In genomic region chr15:55872471-55872870, GRCh38 we compare ENCODE assay signal across 25 cellular contexts.
DNase-seq lines count a peak whose midpoint lies in the region; ATAC-seq and TF ChIP-seq lines count a peak whose summit lies in the region.
"Had no signal": no experiment of that assay in that cellular context is flagged by ENCODE, and none has a peak within 500 bp of the region (broad histone marks: within the 10 kb centered on the region; RNA-seq: fewer than 3 reads in every experiment).

No MANE protein-coding gene starts in this region.

- H3K27ac Mint-ChIP-seq in endodermal cell = no peak overlapping the region
- peak overlapping the region; percentile 63 to 93 (median 89) for H3K27ac Mint-ChIP-seq in nephron
- no peak overlapping the region for H3K27ac Mint-ChIP-seq in type B pancreatic cell
- H3K27ac Mint-ChIP-seq in activated T-cell treated with anti-CD3 and anti-CD28 coated beads, Interleukin-2, amount 50 U/mL, for 24 hours = no peak overlapping the region
- H3K27ac Mint-ChIP-seq: activated CD8-positive, alpha-beta T cell treated with anti-CD3 and anti-CD28 coated beads for 36 hours; CD8-positive, alpha-beta memory T cell; stimulated activated memory B cell treated with anti-CD40 and anti-IgM and Interleukin-4, amounts not matched to agents 10 μg/mL and 1 μg/mL and 100 μg/mL, for 72 hours had no signal

- H3K4me1 Mint-ChIP-seq in endodermal cell = peaks cover 22% of the 10 kb centered on the region
- H3K4me1 Mint-ChIP-seq in nephron = peaks cover 19% of the 10 kb centered on the region
- H3K4me1 Mint-ChIP-seq in type B pancreatic cell (ENCODE audit: unreplicated experiment) = peaks cover 13% of the 10 kb centered on the region
- peaks cover 1% of the 10 kb centered on the region for H3K4me1 Mint-ChIP-seq in activated T-cell treated with anti-CD3 and anti-CD28 coated beads, Interleukin-2, amount 50 U/mL, for 24 hours (ENCODE audit: low read depth)
- H3K4me1 Mint-ChIP-seq: stimulated activated memory B cell treated with anti-CD40 and anti-IgM and Interleukin-4, amounts not matched to agents 10 μg/mL and 1 μg/mL and 100 μg/mL, for 72 hours had no signal

- 84% methylated on average over 2 of the region's 2 CpGs for WGBS in SK-N-SH (ENCODE audit: low lambda C conversion rate)
- WGBS in endodermal cell (ENCODE audit: insufficient coverage in 1 of 2, insufficient read length in 1 of 2), 2 experiments = 87 to 100% methylated on average over 2 of the region's 2 CpGs

- no peak for TF ChIP-seq EP300 in SK-N-SH (IDR thresholded peaks at IDR 0.05; ENCODE audit: borderline replicate concordance in 1 of 2, low read depth in 1 of 2, low read length in 1 of 2)

- peaks cover 17% of the 10 kb centered on the region for H3K79me2 ChIP-seq in SK-N-SH (ENCODE audit: insufficient read depth)

- H3K9me2 ChIP-seq in SK-N-SH = no peaks in the 10 kb centered on the region

- H3K27me3 Mint-ChIP-seq in endodermal cell (ENCODE audit: insufficient read depth) (peaks cover 24% of the 10 kb centered on the region), nephron (ENCODE audit: low read depth) (no peaks in the 10 kb centered on the region), type B pancreatic cell (no peaks in the 10 kb centered on the region)
- no peaks in the 10 kb centered on the region for H3K27me3 Mint-ChIP-seq in activated T-cell treated with anti-CD3 and anti-CD28 coated beads, Interleukin-2, amount 50 U/mL, for 24 hours
- H3K27me3 Mint-ChIP-seq: activated CD8-positive, alpha-beta T cell treated with anti-CD3 and anti-CD28 coated beads for 36 hours had no signal

- ATAC-seq in GM21786 (IDR thresholded peaks at IDR 0.05; ENCODE audit: unreplicated experiment) = no peak
- ATAC-seq: activated CD4-positive, CD25-positive, alpha-beta regulatory T cell treated with anti-CD3 and anti-CD28 coated beads, Interleukin-2, amount 50 U/mL, for 24 hours; activated CD8-positive, alpha-beta T cell treated with anti-CD3 and anti-CD28 coated beads for 36 hours; Right ventricle myocardium inferior; stimulated activated memory B cell treated with anti-CD40 and anti-IgM and Interleukin-4, amounts not matched to agents 10 μg/mL and 1 μg/mL and 100 μg/mL, for 72 hours had no signal

- DNase-seq in SK-N-SH = no peak
- DNase-seq in endodermal cell = no peak
- DNase-seq in type B pancreatic cell (ENCODE audit: extremely low spot score, unreplicated experiment) = no peak
- no peak for DNase-seq in A673 (ENCODE audit: low spot score)
- DNase-seq in activated T-cell treated with anti-CD3 and anti-CD28 coated beads, Interleukin-2, amount 50 U/mL, for 24 hours = no peak
- DNase-seq: activated CD8-positive, alpha-beta T cell treated with anti-CD3 and anti-CD28 coated beads for 36 hours; activated naive CD4-positive, alpha-beta T cell; CD8-positive, alpha-beta memory T cell; cortex of kidney; mesenchymal stem cell; NCI-H1092; NCI-H1930; NCI-H2227 treated with DMSO at 0.1 percent for 48 hours; NCI-H748 treated with DMSO at 0.1 percent for 48 hours; nucleus accumbens; OCI-M1; spleen; stimulated activated CD4-positive, alpha-beta T cell treated with anti-CD3 and anti-CD28 coated beads, Interleukin-2, amount 100 ng/mL, for 48 hours had no signal

- BruUV-seq in A673 (replicated peaks; lab: Mats Ljungman, UMichigan) = no TSS peak

- no peaks in the 10 kb centered on the region for H4K20me1 ChIP-seq in SK-N-SH (ENCODE audit: insufficient read depth)

- peaks cover 7% of the 10 kb centered on the region for H3K36me3 Mint-ChIP-seq in endodermal cell (ENCODE audit: low read depth)
- H3K36me3 Mint-ChIP-seq in nephron (ENCODE audit: low read depth) = peaks cover 8% of the 10 kb centered on the region
- H3K36me3 Mint-ChIP-seq in type B pancreatic cell = peaks cover 3% of the 10 kb centered on the region
- H3K36me3 Mint-ChIP-seq in activated T-cell treated with anti-CD3 and anti-CD28 coated beads, Interleukin-2, amount 50 U/mL, for 24 hours (ENCODE audit: low read depth) = no peaks in the 10 kb centered on the region
- H3K36me3 Mint-ChIP-seq: stimulated activated memory B cell treated with anti-CD40 and anti-IgM and Interleukin-4, amounts not matched to agents 10 μg/mL and 1 μg/mL and 100 μg/mL, for 72 hours had no signal

- intact Hi-C loops in A673 (cut with micrococcal nuclease; ENCODE audit: unreplicated experiment) = no loop called here

- POLR2A ChIA-PET in SK-N-SH (lab: Yijun Ruan, JAX) = interaction anchor here (0.6 kb wide), 1 partner anchor 371 kb away, joined by 3 read pairs; no protein-coding TSS in a partner anchor
- POLR2A ChIA-PET in A673 (lab: Charles Lee; ENCODE audit: low non-redundant PET) = no interaction called here

- H3K4me1 ChIP-seq in SK-N-SH (ENCODE audit: control insufficient read depth in 1 of 2, insufficient read depth in 2 of 2, low read depth in 1 of 2, low read length in 1 of 2) = peaks cover 0 to 7% of the 10 kb centered on the region in 2 experiments; a peak in 2 of 4 replicates
- peaks cover 14% of the 10 kb centered on the region for H3K4me1 ChIP-seq in endodermal cell (ENCODE audit: control insufficient read depth, insufficient read depth, low read length)
- H3K4me1 ChIP-seq in A673 (ENCODE audit: insufficient read depth, low read length, poor library complexity, severe bottlenecking) = peaks cover 8% of the 10 kb centered on the region
- H3K4me1 ChIP-seq: spleen, suprapubic skin had no signal

- H3K9me3 Mint-ChIP-seq in endodermal cell (peaks cover 4% of the 10 kb centered on the region), nephron (peaks cover 2% of the 10 kb centered on the region), type B pancreatic cell (no peaks in the 10 kb centered on the region)
- H3K9me3 Mint-ChIP-seq in activated T-cell treated with anti-CD3 and anti-CD28 coated beads, Interleukin-2, amount 50 U/mL, for 24 hours = no peaks in the 10 kb centered on the region
- H3K9me3 Mint-ChIP-seq: activated CD8-positive, alpha-beta T cell treated with anti-CD3 and anti-CD28 coated beads for 36 hours; CD8-positive, alpha-beta memory T cell; stimulated activated memory B cell treated with anti-CD40 and anti-IgM and Interleukin-4, amounts not matched to agents 10 μg/mL and 1 μg/mL and 100 μg/mL, for 72 hours had no signal

- H3K4me3 ChIP-seq in SK-N-SH (ENCODE audit: low read depth in 2 of 2, low read length in 1 of 2) (no peak overlapping the region), endodermal cell (ENCODE audit: low read length) (peak overlapping the region; percentile 65), A673 (ENCODE audit: low read depth, low read length, poor library complexity, severe bottlenecking) (no peak overlapping the region)
- H3K4me3 ChIP-seq: suprapubic skin had no signal

- no peak for TF ChIP-seq CTCF in SK-N-SH (IDR thresholded peaks at IDR 0.05)
- TF ChIP-seq CTCF in endodermal cell (conservative IDR thresholded peaks at IDR 0.05) = no peak
- no peak for TF ChIP-seq CTCF in nephron (IDR thresholded peaks at IDR 0.05; ENCODE audit: unreplicated experiment in 3 of 3)
- TF ChIP-seq CTCF in type B pancreatic cell (conservative IDR thresholded peaks at IDR 0.05) = no peak
- TF ChIP-seq CTCF in A673 (conservative IDR thresholded peaks at IDR 0.05; ENCODE audit: low read depth, low read length) = no peak

- no peak overlapping the region for H3K4me3 Mint-ChIP-seq in endodermal cell
- H3K4me3 Mint-ChIP-seq in nephron = peak overlapping the region in 1 of 3 experiments; percentile 11
- H3K4me3 Mint-ChIP-seq in type B pancreatic cell = peak overlapping the region; percentile 7
- no peak overlapping the region for H3K4me3 Mint-ChIP-seq in activated T-cell treated with anti-CD3 and anti-CD28 coated beads, Interleukin-2, amount 50 U/mL, for 24 hours
- H3K4me3 Mint-ChIP-seq: activated CD8-positive, alpha-beta T cell treated with anti-CD3 and anti-CD28 coated beads for 36 hours; CD8-positive, alpha-beta memory T cell; stimulated activated memory B cell treated with anti-CD40 and anti-IgM and Interleukin-4, amounts not matched to agents 10 μg/mL and 1 μg/mL and 100 μg/mL, for 72 hours had no signal

- H3K4me2 ChIP-seq in SK-N-SH = peak overlapping the region; percentile 66

- H3K36me3 ChIP-seq in SK-N-SH (replicated peaks in 1 of 2; ENCODE audit: control insufficient read depth in 1 of 2, insufficient read depth in 2 of 2, low read length in 1 of 2) (peaks cover 0 to 26% of the 10 kb centered on the region in 2 experiments), endodermal cell (ENCODE audit: control insufficient read depth, insufficient read depth, low read length) (no peaks in the 10 kb centered on the region), A673 (ENCODE audit: insufficient read depth, low read length, poor library complexity, severe bottlenecking) (no peaks in the 10 kb centered on the region)
- H3K36me3 ChIP-seq: adrenal gland had no signal

- CTCF ChIA-PET in SK-N-SH (lab: Yijun Ruan, JAX) (interaction anchor here (1.6 to 2.1 kb wide), 2 partner anchors 21 to 25 kb away, joined by 7 to 9 read pairs; no protein-coding TSS in a partner anchor), A673 (lab: Charles Lee) (no interaction called here)

- H3K9me3 ChIP-seq in SK-N-SH (no peaks in the 10 kb centered on the region), endodermal cell (ENCODE audit: control insufficient read depth, low read length) (no peaks in the 10 kb centered on the region), A673 (ENCODE audit: low read depth, low read length, poor library complexity, severe bottlenecking) (no peaks in the 10 kb centered on the region)
- H3K9me3 ChIP-seq: adrenal gland, suprapubic skin had no signal

- H3K27me3 ChIP-seq in SK-N-SH (ENCODE audit: insufficient read depth) = no peaks in the 10 kb centered on the region
- peaks cover 43% of the 10 kb centered on the region for H3K27me3 ChIP-seq in endodermal cell (ENCODE audit: control insufficient read depth, insufficient read depth, low read length, poor library complexity, severe bottlenecking)
- H3K27me3 ChIP-seq in A673 (replicated peaks; ENCODE audit: insufficient read depth, low read depth, low read length, poor library complexity) = no peaks in the 10 kb centered on the region
- H3K27me3 ChIP-seq: adrenal gland, spleen, suprapubic skin had no signal

- H3K27ac ChIP-seq in SK-N-SH (ENCODE audit: low read depth in 2 of 2, low read length in 1 of 2) (no peak overlapping the region), endodermal cell (ENCODE audit: low read depth, low read length) (no peak overlapping the region), A673 (ENCODE audit: low read depth, low read length, poor library complexity, severe bottlenecking) (no peak overlapping the region)
- H3K27ac ChIP-seq: spleen, suprapubic skin had no signal

- H3K9ac ChIP-seq in SK-N-SH = no peak overlapping the region; the same call in 1 of the 2 replicates
- no peak overlapping the region for H3K9ac ChIP-seq in endodermal cell (ENCODE audit: extremely low read depth, low read length, poor library complexity, severe bottlenecking)

- TF ChIP-seq RAD21 in SK-N-SH (IDR thresholded peaks at IDR 0.05; ENCODE audit: low read length) = no peak

- no peak overlapping the region for H2AFZ ChIP-seq in SK-N-SH (ENCODE audit: low read depth)

- H3F3A ChIP-seq in SK-N-SH (replicated peaks; ENCODE audit: insufficient read depth) = peaks cover 10% of the 10 kb centered on the region

TF ChIP-seq in SK-N-SH, 30 proteins besides CTCF, POLR2A, EP300 and RAD21 (continues in another document):
- no peak for TF ChIP-seq TEAD4 (IDR thresholded peaks at IDR 0.05; ENCODE audit: borderline replicate concordance, insufficient read depth)
- TF ChIP-seq TCF12 (IDR thresholded peaks at IDR 0.05) = no peak
- TF ChIP-seq RCOR1 (IDR thresholded peaks at IDR 0.05; ENCODE audit: low read length) = no peak

Comparison
In these comparisons a context has a peak if more than half of its experiments do, and no peak if none do; other contexts are left out.
1. H3K27ac Mint-ChIP-seq: peak in nephron (3 of 3); none in endodermal cell (single experiment), type B pancreatic cell (single experiment) and activated T-cell treated with anti-CD3 and anti-CD28 coated beads, Interleukin-2, amount 50 U/mL, for 24 hours (single experiment).